ENCODE assay signal across 8 cellular contexts in the genomic region with DNA sequence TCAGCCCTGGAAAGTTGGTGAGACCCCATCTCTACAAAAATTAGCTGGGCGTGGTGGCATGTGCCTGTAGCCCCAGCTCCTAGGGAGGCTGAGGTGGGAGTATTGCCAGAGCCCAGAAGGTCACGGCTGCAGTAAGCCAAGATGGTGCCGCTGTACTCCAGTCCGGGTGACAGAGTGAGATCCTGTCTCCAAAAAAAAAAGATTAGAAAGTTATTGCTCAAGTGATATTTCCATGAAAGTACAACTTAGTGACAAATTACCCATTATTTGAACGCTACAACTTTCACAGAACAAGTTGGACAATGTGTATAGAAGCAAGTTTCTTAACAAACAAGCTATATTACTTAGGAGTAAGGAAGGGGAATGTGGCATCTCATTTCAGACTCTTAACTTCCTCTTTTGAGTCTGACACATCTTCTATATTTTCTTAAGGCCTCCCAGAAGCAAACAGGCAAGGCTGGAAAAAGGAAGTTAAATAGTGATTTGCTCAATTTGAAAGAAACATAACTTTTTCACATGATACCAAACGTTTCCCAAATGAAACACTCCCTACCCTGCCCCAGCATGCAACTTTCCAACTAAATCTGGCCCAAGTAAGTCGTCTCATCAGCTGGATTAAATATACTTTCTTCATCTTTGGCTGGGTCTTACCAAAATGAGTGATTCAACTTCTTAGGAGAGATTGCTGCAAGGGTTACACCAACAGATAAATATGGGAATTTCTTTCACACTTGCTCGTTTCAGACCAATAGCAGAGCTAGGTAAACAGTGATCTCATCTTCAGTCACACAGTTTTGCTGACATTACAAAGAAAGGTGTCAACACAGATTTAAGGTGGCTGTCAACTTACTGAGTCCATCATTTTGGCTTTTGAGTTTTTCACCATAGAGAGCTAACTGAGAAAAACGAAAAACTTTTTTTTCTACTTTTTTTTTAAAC.
A peak's percentile ranks its signal among the peaks of the same experiment; 100 is the strongest.
DNase-seq lines count a peak whose midpoint lies in the region; ATAC-seq and TF ChIP-seq lines count a peak whose summit lies in the region.

No MANE protein-coding gene starts in this region.

- peaks cover 32% of the 10 kb centered on the region for H3K4me1 Mint-ChIP-seq in mesothelial cell of epicardium

- peak; percentile 41 for ATAC-seq in GM21367 (IDR thresholded peaks at IDR 0.05; ENCODE audit: unreplicated experiment)
- ATAC-seq in GM18870 (IDR thresholded peaks at IDR 0.05; ENCODE audit: unreplicated experiment), result no peak

- TF ChIP-seq CTCF in AG04449 (IDR thresholded peaks at IDR 0.05; ENCODE audit: insufficient read depth, low read length, missing control alignments) (no peak), choroid plexus epithelial cell (conservative IDR thresholded peaks at IDR 0.05; ENCODE audit: low read depth, low read length) (no peak), mesothelial cell of epicardium (IDR thresholded peaks at IDR 0.05; ENCODE audit: unreplicated experiment) (no peak)

- no peak overlapping the region for H3K4me3 ChIP-seq in AG04449 (ENCODE audit: low read depth, low read length)
- no peak overlapping the region for H3K4me3 ChIP-seq in choroid plexus epithelial cell (ENCODE audit: low read depth, low read length)

- H3K9me3 Mint-ChIP-seq in mesothelial cell of epicardium, result no peaks in the 10 kb centered on the region

- no peak overlapping the region for H3K4me3 Mint-ChIP-seq in mesothelial cell of epicardium

- POLR2A ChIA-PET in AG04449 (lab: Yijun Ruan, JAX), result interaction anchor here (0.6 to 2.4 kb wide), 6 partner anchors 36 to 669 kb away, joined by 3 to 35 read pairs (median 5); partner anchors contain the start of gene KLF6

- CTCF ChIA-PET in AG04449 (lab: Yijun Ruan, JAX), result interaction anchor here (0.8 to 1.5 kb wide), 5 partner anchors 10 to 46 kb away, joined by 3 to 5 read pairs (median 3); no protein-coding TSS in a partner anchor

- DNase-seq in AG04449 (ENCODE audit: low read depth, low spot score) (peak; percentile 59), NOMO-1 treated with DMSO at 0.1 percent for 48 hours (lab: John Stamatoyannopoulos, UW; ENCODE audit: unreplicated experiment) (peak; percentile 95), choroid plexus epithelial cell (ENCODE audit: low read depth) (peak; percentile 92), mesothelial cell of epicardium (ENCODE audit: low spot score in 2 of 2, unreplicated experiment in 2 of 2) (no peak), cerebellum (ENCODE audit: low spot score) (no peak), epidermal melanocyte (ENCODE audit: insufficient read length, low spot score) (no peak)

- H3K27ac Mint-ChIP-seq in mesothelial cell of epicardium, result peak overlapping the region; percentile 92

- H3K27me3 Mint-ChIP-seq in mesothelial cell of epicardium (ENCODE audit: low read depth), result no peaks in the 10 kb centered on the region

- H3K36me3 Mint-ChIP-seq in mesothelial cell of epicardium, result no peaks in the 10 kb centered on the region

Comparison
In these comparisons a context has a peak if more than half of its experiments do, and no peak if none do; other contexts are left out.
1. DNase-seq: peak in AG04449 (single experiment), NOMO-1 treated with DMSO at 0.1 percent for 48 hours (single experiment) and choroid plexus epithelial cell (single experiment); none in mesothelial cell of epicardium (0 of 2), cerebellum (single experiment) and epidermal melanocyte (single experiment).